ENCODE assay signal across 8 cellular contexts in the genomic region with DNA sequence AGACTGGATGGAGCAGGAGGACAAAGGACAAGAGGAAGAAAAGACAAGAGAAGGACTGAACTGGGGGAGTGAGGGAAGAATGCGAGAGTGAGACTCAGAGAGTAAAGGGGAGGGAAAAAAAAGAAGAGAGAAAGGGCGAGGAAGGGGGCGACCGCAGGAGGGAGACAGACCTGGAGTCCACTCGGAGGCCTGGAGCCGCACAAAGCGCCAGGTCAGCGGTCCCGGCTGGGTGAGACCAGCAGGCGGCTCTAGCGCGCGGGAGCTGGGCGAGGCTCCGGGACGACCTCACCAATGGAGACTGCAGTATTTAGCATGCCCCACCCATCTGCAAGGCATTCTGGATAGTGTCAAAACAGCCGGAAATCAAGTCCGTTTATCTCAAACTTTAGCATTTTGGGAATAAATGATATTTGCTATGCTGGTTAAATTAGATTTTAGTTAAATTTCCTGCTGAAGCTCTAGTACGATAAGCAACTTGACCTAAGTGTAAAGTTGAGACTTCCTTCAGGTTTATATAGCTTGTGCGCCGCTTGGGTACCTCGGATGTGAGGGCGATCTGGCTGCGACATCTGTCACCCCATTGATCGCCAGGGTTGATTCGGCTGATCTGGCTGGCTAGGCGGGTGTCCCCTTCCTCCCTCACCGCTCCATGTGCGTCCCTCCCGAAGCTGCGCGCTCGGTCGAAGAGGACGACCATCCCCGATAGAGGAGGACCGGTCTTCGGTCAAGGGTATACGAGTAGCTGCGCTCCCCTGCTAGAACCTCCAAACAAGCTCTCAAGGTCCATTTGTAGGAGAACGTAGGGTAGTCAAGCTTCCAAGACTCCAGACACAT. TPM values are rescaled to one million over a fixed set of nuclear protein-coding genes. Genes with fewer than 3 reads are reported as not detected.
DNase-seq lines count a peak whose midpoint lies in the region; ATAC-seq and TF ChIP-seq lines count a peak whose summit lies in the region.
"Not testable (repeated sequence)": the region's sequence is repeated elsewhere in the genome, so short reads cannot be mapped to it uniquely, and the experiment has no call there.

A gene with protein sequence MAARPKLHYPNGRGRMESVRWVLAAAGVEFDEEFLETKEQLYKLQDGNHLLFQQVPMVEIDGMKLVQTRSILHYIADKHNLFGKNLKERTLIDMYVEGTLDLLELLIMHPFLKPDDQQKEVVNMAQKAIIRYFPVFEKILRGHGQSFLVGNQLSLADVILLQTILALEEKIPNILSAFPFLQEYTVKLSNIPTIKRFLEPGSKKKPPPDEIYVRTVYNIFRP (minus strand): TSS at position 206 of the 834 bp plus-strand sequence. CDS start 1,041 bp downstream, outside the sequence.

- TF ChIP-seq CTCF in LNCAP (IDR thresholded peaks at IDR 0.05) (peak; percentile 78), natural killer cell (IDR thresholded peaks at IDR 0.05) (peak; percentile 54)

- ATAC-seq in natural killer cell, result peak; percentile 96 to 100 (median 97)

- H3K4me3 Mint-ChIP-seq in natural killer cell, result peak within 1 kb of the TSS; percentile 92

- H3K4me1 Mint-ChIP-seq in natural killer cell, result peaks cover 32% of the 10 kb centered on the region in 2 donors

- H3K27me3 Mint-ChIP-seq in natural killer cell (ENCODE audit: low read depth in 2 of 2), result not testable (repeated sequence)

- peak within 1 kb of the TSS; percentile 95 to 99 for H3K27ac Mint-ChIP-seq in natural killer cell

- DNase-seq in Daoy (ENCODE audit: low read depth) (peak; percentile 100), GOT3 (lab: John Stamatoyannopoulos, UW) (peak; percentile 85), RPMI8226 (peak; percentile 98), fibroblast of peridontal ligament (ENCODE audit: extremely low read depth) (peak; percentile 99), natural killer cell (peak; percentile 82)
- peak; percentile 84 for DNase-seq in activated T-helper 9 cell treated with anti-CD3 and anti-CD28 coated beads, Interleukin-2, amount 50 U/mL, for 16 hours (ENCODE audit: low read depth)
- peak; percentile 88 for DNase-seq in stimulated activated naive CD4-positive, alpha-beta T cell treated with Interleukin-2 at 50 U/mL for 16 hours (lab: John Stamatoyannopoulos, UW)

- H3K36me3 Mint-ChIP-seq in natural killer cell, result not testable (repeated sequence)

- H3K9me3 Mint-ChIP-seq in natural killer cell, result not testable (repeated sequence)

- intact Hi-C loops in natural killer cell (cut with micrococcal nuclease), result loop anchor here (5.0 to 10.0 kb wide), 3 partner anchors 52 to 350 kb away; a partner anchor contains a TSS

RNA-seq across cellular contexts. Expression of the gene that starts here (rescaled TPM):
- 15.5 and 17.4 TPM in 2 replicates for total RNA-seq in Daoy (2014; rRNA removed; shearing (Covaris generic))
- total RNA-seq in natural killer cell, result 1 to 10 TPM in 2 of 3 donors, under 1 TPM in 1; 0.55 to 2.5 (median 1.8) TPM

Comparison
In these comparisons a context has a peak if more than half of its experiments do, and no peak if none do; other contexts are left out.
1. Peak in every context shown above with its lines: DNase-seq and ATAC-seq.